Comparison of ENCODE assay signal across 1 cellular context in genomic region chr3:112397529-112397928, GRCh38.
TF ChIP-seq lines count a peak whose summit lies in the region.

No MANE protein-coding gene starts in this region.

TF ChIP-seq in GM23338, 12 proteins besides CTCF, POLR2A, EP300 and RAD21 (continued from another document):
- TF ChIP-seq REST (IDR thresholded peaks at IDR 0.05; ENCODE audit: unreplicated experiment), result no peak
- TF ChIP-seq, protein P1, sequence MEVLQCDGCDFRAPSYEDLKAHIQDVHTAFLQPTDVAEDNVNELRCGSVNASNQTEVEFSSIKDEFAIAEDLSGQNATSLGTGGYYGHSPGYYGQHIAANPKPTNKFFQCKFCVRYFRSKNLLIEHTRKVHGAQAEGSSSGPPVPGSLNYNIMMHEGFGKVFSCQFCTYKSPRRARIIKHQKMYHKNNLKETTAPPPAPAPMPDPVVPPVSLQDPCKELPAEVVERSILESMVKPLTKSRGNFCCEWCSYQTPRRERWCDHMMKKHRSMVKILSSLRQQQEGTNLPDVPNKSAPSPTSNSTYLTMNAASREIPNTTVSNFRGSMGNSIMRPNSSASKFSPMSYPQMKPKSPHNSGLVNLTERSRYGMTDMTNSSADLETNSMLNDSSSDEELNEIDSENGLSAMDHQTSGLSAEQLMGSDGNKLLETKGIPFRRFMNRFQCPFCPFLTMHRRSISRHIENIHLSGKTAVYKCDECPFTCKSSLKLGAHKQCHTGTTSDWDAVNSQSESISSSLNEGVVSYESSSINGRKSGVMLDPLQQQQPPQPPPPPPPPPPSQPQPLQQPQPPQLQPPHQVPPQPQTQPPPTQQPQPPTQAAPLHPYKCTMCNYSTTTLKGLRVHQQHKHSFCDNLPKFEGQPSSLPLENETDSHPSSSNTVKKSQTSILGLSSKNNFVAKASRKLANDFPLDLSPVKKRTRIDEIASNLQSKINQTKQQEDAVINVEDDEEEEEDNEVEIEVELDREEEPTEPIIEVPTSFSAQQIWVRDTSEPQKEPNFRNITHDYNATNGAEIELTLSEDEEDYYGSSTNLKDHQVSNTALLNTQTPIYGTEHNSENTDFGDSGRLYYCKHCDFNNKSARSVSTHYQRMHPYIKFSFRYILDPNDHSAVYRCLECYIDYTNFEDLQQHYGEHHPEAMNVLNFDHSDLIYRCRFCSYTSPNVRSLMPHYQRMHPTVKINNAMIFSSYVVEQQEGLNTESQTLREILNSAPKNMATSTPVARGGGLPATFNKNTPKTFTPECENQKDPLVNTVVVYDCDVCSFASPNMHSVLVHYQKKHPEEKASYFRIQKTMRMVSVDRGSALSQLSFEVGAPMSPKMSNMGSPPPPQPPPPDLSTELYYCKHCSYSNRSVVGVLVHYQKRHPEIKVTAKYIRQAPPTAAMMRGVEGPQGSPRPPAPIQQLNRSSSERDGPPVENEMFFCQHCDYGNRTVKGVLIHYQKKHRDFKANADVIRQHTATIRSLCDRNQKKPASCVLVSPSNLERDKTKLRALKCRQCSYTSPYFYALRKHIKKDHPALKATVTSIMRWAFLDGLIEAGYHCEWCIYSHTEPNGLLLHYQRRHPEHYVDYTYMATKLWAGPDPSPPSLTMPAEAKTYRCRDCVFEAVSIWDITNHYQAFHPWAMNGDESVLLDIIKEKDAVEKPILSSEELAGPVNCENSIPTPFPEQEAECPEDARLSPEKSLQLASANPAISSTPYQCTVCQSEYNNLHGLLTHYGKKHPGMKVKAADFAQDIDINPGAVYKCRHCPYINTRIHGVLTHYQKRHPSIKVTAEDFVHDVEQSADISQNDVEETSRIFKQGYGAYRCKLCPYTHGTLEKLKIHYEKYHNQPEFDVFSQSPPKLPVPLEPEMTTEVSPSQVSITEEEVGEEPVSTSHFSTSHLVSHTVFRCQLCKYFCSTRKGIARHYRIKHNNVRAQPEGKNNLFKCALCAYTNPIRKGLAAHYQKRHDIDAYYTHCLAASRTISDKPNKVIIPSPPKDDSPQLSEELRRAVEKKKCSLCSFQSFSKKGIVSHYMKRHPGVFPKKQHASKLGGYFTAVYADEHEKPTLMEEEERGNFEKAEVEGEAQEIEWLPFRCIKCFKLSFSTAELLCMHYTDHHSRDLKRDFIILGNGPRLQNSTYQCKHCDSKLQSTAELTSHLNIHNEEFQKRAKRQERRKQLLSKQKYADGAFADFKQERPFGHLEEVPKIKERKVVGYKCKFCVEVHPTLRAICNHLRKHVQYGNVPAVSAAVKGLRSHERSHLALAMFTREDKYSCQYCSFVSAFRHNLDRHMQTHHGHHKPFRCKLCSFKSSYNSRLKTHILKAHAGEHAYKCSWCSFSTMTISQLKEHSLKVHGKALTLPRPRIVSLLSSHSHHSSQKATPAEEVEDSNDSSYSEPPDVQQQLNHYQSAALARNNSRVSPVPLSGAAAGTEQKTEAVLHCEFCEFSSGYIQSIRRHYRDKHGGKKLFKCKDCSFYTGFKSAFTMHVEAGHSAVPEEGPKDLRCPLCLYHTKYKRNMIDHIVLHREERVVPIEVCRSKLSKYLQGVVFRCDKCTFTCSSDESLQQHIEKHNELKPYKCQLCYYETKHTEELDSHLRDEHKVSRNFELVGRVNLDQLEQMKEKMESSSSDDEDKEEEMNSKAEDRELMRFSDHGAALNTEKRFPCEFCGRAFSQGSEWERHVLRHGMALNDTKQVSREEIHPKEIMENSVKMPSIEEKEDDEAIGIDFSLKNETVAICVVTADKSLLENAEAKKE (CRISPR knock-in tag; IDR thresholded peaks at IDR 0.05), result no peak
- no peak for TF ChIP-seq POLR2AphosphoS5 (IDR thresholded peaks at IDR 0.05; ENCODE audit: low read depth)
- no peak for TF ChIP-seq JUNB (IDR thresholded peaks at IDR 0.05; ENCODE audit: unreplicated experiment)
